In the genomic region with DNA sequence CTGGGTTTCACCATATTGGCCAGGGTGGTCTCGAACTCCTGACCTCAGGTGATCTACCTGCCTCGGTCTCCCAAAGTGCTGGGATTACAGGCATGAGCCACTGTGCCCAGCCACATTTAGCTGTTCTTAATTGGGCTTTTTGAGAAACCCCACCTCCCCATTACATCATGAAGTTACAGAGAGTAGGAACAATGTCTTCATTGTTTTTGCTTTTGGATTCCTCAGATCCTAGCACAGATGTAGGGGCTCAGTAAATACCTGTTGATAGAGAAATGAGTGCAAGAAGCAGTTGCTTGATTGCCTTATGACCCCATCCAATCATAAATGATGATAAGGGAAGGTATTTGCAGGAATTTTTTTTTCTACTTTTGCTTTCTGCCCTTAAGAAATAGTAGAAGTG, we compare ENCODE assay signal across 24 cellular contexts. TPM values are rescaled to one million over a fixed set of nuclear protein-coding genes. Genes with fewer than 3 reads are reported as not detected.
DNase-seq lines count a peak whose midpoint lies in the region; ATAC-seq and TF ChIP-seq lines count a peak whose summit lies in the region.
"Had no signal": no experiment of that assay in that cellular context is flagged by ENCODE, and none has a peak within 500 bp of the region (broad histone marks: within the 10 kb centered on the region; RNA-seq: fewer than 3 reads in every experiment).

No MANE protein-coding gene starts in this region.

- no peak overlapping the region for H3K9ac ChIP-seq in H9 (ENCODE audit: extremely low read depth, insufficient read length, low read length)
- no peak overlapping the region for H3K9ac ChIP-seq in neural progenitor cell
- H3K9ac ChIP-seq: BLaER1 treated with 17β-estradiol and CSF1 and Interleukin-3, amounts not matched to agents 10 nM and 100 nM had no signal

- no peak overlapping the region for H2BK120ac ChIP-seq in H9 (ENCODE audit: low read depth, low read length, poor library complexity, severe bottlenecking)

- no peak overlapping the region for H4K91ac ChIP-seq in H9 (ENCODE audit: insufficient read length, low read depth, low read length)

- H3K9me3 ChIP-seq in H9 (ENCODE audit: control insufficient read depth, low read depth, low read length) (no peaks in the 10 kb centered on the region), neural progenitor cell (ENCODE audit: low read depth) (no peaks in the 10 kb centered on the region), upper lobe of right lung (no peaks in the 10 kb centered on the region), vagina (no peaks in the 10 kb centered on the region)
- no peaks in the 10 kb centered on the region for H3K9me3 ChIP-seq in naive thymus-derived CD4-positive, alpha-beta T cell (ENCODE audit: control insufficient read depth in 2 of 3, low read length in 3 of 3)
- H3K9me3 ChIP-seq: A549; BLaER1 treated with 17β-estradiol and CSF1 and Interleukin-3, amounts not matched to agents 10 nM and 100 nM; SJSA1 had no signal

- no peaks in the 10 kb centered on the region for H3K27me3 ChIP-seq in H9 (ENCODE audit: insufficient read depth, low read length)
- no peaks in the 10 kb centered on the region for H3K27me3 ChIP-seq in neural progenitor cell
- H3K27me3 ChIP-seq in upper lobe of right lung = no peaks in the 10 kb centered on the region
- no peaks in the 10 kb centered on the region for H3K27me3 ChIP-seq in vagina
- no peaks in the 10 kb centered on the region for H3K27me3 ChIP-seq in naive thymus-derived CD4-positive, alpha-beta T cell (ENCODE audit: control insufficient read depth in 2 of 2, insufficient read depth in 2 of 2, low read length in 2 of 2)
- H3K27me3 ChIP-seq: BLaER1 treated with 17β-estradiol and CSF1 and Interleukin-3, amounts not matched to agents 10 nM and 100 nM had no signal

- intact Hi-C loops in upper lobe of right lung (cut with DNase I) (no loop called here), vagina (cut with DNase I) (no loop called here)
- intact Hi-C loops in naive thymus-derived CD4-positive, alpha-beta T cell (cut with micrococcal nuclease) = no loop called here

- ATAC-seq in WTC11 (no peak), upper lobe of right lung (no peak)
- no peak for ATAC-seq in naive thymus-derived CD4-positive, alpha-beta T cell
- ATAC-seq: A549 had no signal

- no peak overlapping the region for H3T11ph ChIP-seq in H9 (ENCODE audit: low read length)

- no peak overlapping the region for H3K14ac ChIP-seq in H9 (ENCODE audit: insufficient read depth, low read length)

- H3K4me2 ChIP-seq in H9 (ENCODE audit: insufficient read depth, insufficient read length, low read length) (no peak overlapping the region), neural progenitor cell (peak overlapping the region; percentile 83)
- H3K4me2 ChIP-seq: A549; BLaER1 treated with 17β-estradiol and CSF1 and Interleukin-3, amounts not matched to agents 10 nM and 100 nM had no signal

- H3K4me3 Mint-ChIP-seq in H9 (no peak overlapping the region), WTC11 (no peak overlapping the region), neural progenitor cell (no peak overlapping the region)
- no peak overlapping the region for H3K4me3 Mint-ChIP-seq in naive thymus-derived CD4-positive, alpha-beta T cell
- H3K4me3 Mint-ChIP-seq: CD4-positive, alpha-beta memory T cell had no signal

- no peak overlapping the region for H2BK5ac ChIP-seq in H9 (ENCODE audit: insufficient read length, low read length)

- H3K36me3 Mint-ChIP-seq in H9 (ENCODE audit: insufficient read depth in 1 of 3, low read depth in 3 of 3) (no peaks in the 10 kb centered on the region), WTC11 (no peaks in the 10 kb centered on the region), neural progenitor cell (peaks cover 2% of the 10 kb centered on the region)
- H3K36me3 Mint-ChIP-seq in naive thymus-derived CD4-positive, alpha-beta T cell = no peaks in the 10 kb centered on the region
- H3K36me3 Mint-ChIP-seq: CD4-positive, alpha-beta memory T cell had no signal

- H3F3A ChIP-seq in neural progenitor cell (ENCODE audit: low read depth) = peaks cover 71% of the 10 kb centered on the region

- H2BK20ac ChIP-seq in H9 (ENCODE audit: low read depth, low read length, poor library complexity, severe bottlenecking) = peak overlapping the region; percentile 11

- no peak for TF ChIP-seq CTCF in H9 (conservative IDR thresholded peaks at IDR 0.05)
- no peak for TF ChIP-seq CTCF in WTC11 (IDR thresholded peaks at IDR 0.05)
- TF ChIP-seq CTCF in neural progenitor cell (IDR thresholded peaks at IDR 0.05) = no peak
- no peak for TF ChIP-seq CTCF in upper lobe of right lung (IDR thresholded peaks at IDR 0.05)
- no peak for TF ChIP-seq CTCF in vagina (IDR thresholded peaks at IDR 0.05)

- H2BK15ac ChIP-seq in H9 (ENCODE audit: low read depth, low read length) = no peak overlapping the region

- H2AK5ac ChIP-seq in H9 (ENCODE audit: insufficient read length, low read length) = no peak overlapping the region

- H3K4me1 Mint-ChIP-seq in H9 (peaks cover 46 to 59% of the 10 kb centered on the region in 2 experiments), WTC11 (peaks cover 42% of the 10 kb centered on the region), neural progenitor cell (peaks cover 66% of the 10 kb centered on the region)
- no peaks in the 10 kb centered on the region for H3K4me1 Mint-ChIP-seq in naive thymus-derived CD4-positive, alpha-beta T cell
- H3K4me1 Mint-ChIP-seq: CD4-positive, alpha-beta memory T cell had no signal

- H3K79me1 ChIP-seq in H9 (ENCODE audit: insufficient read depth, low read depth, low read length, poor library complexity, severe bottlenecking) = no peaks in the 10 kb centered on the region

- H3K27ac Mint-ChIP-seq in H9 = no peak overlapping the region; a peak in 1 of 7 replicates
- no peak overlapping the region for H3K27ac Mint-ChIP-seq in WTC11
- H3K27ac Mint-ChIP-seq in neural progenitor cell = no peak overlapping the region
- H3K27ac Mint-ChIP-seq in naive thymus-derived CD4-positive, alpha-beta T cell = no peak overlapping the region
- H3K27ac Mint-ChIP-seq: CD4-positive, alpha-beta memory T cell had no signal

- no peak overlapping the region for H4K8ac ChIP-seq in H9 (replicated peaks; ENCODE audit: insufficient read length, low read depth, low read length)

- H2BK12ac ChIP-seq in H9 (ENCODE audit: insufficient read length, low read depth, low read length) = no peak overlapping the region

- no peaks in the 10 kb centered on the region for H4K20me1 ChIP-seq in H9 (ENCODE audit: control insufficient read depth, insufficient read depth, insufficient read length)
- H4K20me1 ChIP-seq in neural progenitor cell (ENCODE audit: low read depth) = peaks cover 98% of the 10 kb centered on the region
- H4K20me1 ChIP-seq: BLaER1 treated with 17β-estradiol and CSF1 and Interleukin-3, amounts not matched to agents 10 nM and 100 nM had no signal

- CTCF ChIA-PET in WTC11 (lab: Charles Lee) = interaction anchor here (0.6 kb wide), 1 partner anchor 370 kb away, joined by 3 read pairs; no protein-coding TSS in a partner anchor
- CTCF ChIA-PET in naive thymus-derived CD4-positive, alpha-beta T cell (lab: Charles Lee) = no interaction called here

- TF ChIP-seq POLR2A in vagina (IDR thresholded peaks at IDR 0.05) = no peak

- H2AFZ ChIP-seq in H9 (ENCODE audit: low read length) (no peak overlapping the region), neural progenitor cell (replicated peaks) (no peak overlapping the region)

- H3K23me2 ChIP-seq in H9 (ENCODE audit: insufficient read length, low read depth, low read length, poor library complexity, severe bottlenecking) = no peaks in the 10 kb centered on the region

- no peak for DNase-seq in H9
- no peak for DNase-seq in WTC11 (ENCODE audit: low spot score)
- no peak for DNase-seq in neural progenitor cell (ENCODE audit: low spot score)
- DNase-seq in upper lobe of right lung = no peak
- no peak for DNase-seq in NCI-H1417 (lab: John Stamatoyannopoulos, UW)
- DNase-seq in vagina (ENCODE audit: extremely low spot score in 2 of 2) = no peak
- no peak for DNase-seq in naive thymus-derived CD4-positive, alpha-beta T cell
- DNase-seq: AML-193; CD4-positive, alpha-beta memory T cell; DMS79 treated with DMSO at 0.1 percent for 48 hours; GF-D8; GOT3; HCEC 1CT; NCI-H1048; NCI-H1417 treated with DMSO at 0.1 percent for 48 hours; NCI-H1694 treated with DMSO at 0.1 percent for 48 hours; NCI-H2081; NCI-H2227 treated with DMSO at 0.1 percent for 48 hours; NCI-H526 treated with DMSO at 0.1 percent for 48 hours; Right ventricle myocardium superior; RPMI8226 had no signal

- H3K4me3 ChIP-seq in neural progenitor cell (no peak overlapping the region), upper lobe of right lung (no peak overlapping the region), vagina (no peak overlapping the region)
- no peak overlapping the region for H3K4me3 ChIP-seq in naive thymus-derived CD4-positive, alpha-beta T cell (ENCODE audit: low read length)
- H3K4me3 ChIP-seq: A549; BLaER1 treated with 17β-estradiol and CSF1 and Interleukin-3, amounts not matched to agents 10 nM and 100 nM; SJSA1 had no signal

- H4K5ac ChIP-seq in H9 (ENCODE audit: insufficient read length, low read depth, low read length) = no peak overlapping the region

- no peaks in the 10 kb centered on the region; the same call in 1 of the 2 replicates for H3K4me1 ChIP-seq in H9 (ENCODE audit: insufficient read depth, low read length)
- peaks cover 79% of the 10 kb centered on the region for H3K4me1 ChIP-seq in neural progenitor cell
- no peaks in the 10 kb centered on the region for H3K4me1 ChIP-seq in upper lobe of right lung
- H3K4me1 ChIP-seq in vagina = peaks cover 4% of the 10 kb centered on the region
- no peaks in the 10 kb centered on the region for H3K4me1 ChIP-seq in naive thymus-derived CD4-positive, alpha-beta T cell (ENCODE audit: control insufficient read depth in 2 of 2, insufficient read depth in 2 of 2, low read length in 2 of 2)
- H3K4me1 ChIP-seq: SJSA1 had no signal

- H3K56ac ChIP-seq in H9 (ENCODE audit: insufficient read length, low read depth, low read length) = no peak overlapping the region

- H3K27ac ChIP-seq in H9 (ENCODE audit: insufficient read length, low read depth, low read length) = no peak overlapping the region
- peak overlapping the region; percentile 7 for H3K27ac ChIP-seq in neural progenitor cell
- no peak overlapping the region for H3K27ac ChIP-seq in upper lobe of right lung
- no peak overlapping the region for H3K27ac ChIP-seq in vagina
- H3K27ac ChIP-seq in naive thymus-derived CD4-positive, alpha-beta T cell (ENCODE audit: low read depth, low read length) = no peak overlapping the region
- H3K27ac ChIP-seq: A549; BLaER1 treated with 17β-estradiol and CSF1 and Interleukin-3, amounts not matched to agents 10 nM and 100 nM; SJSA1 had no signal

- H3K27me3 Mint-ChIP-seq in H9 (ENCODE audit: low read depth) (peaks cover 1% of the 10 kb centered on the region; the same call in 1 of the 2 replicates), WTC11 (ENCODE audit: low read depth) (peaks cover 4% of the 10 kb centered on the region), neural progenitor cell (ENCODE audit: insufficient read depth, low read depth) (no peaks in the 10 kb centered on the region)
- H3K27me3 Mint-ChIP-seq in naive thymus-derived CD4-positive, alpha-beta T cell = peaks cover 5 to 13% (median 12%) of the 10 kb centered on the region in 5 donors

- no peaks in the 10 kb centered on the region for H3K79me2 ChIP-seq in H9 (ENCODE audit: insufficient read depth, low read length)
- peaks cover 100% of the 10 kb centered on the region for H3K79me2 ChIP-seq in neural progenitor cell (ENCODE audit: low read depth)

- H3K18ac ChIP-seq in H9 (ENCODE audit: insufficient read length, low read depth, low read length) = no peak overlapping the region

- H3K9me3 Mint-ChIP-seq in H9 (no peaks in the 10 kb centered on the region), WTC11 (no peaks in the 10 kb centered on the region), neural progenitor cell (no peaks in the 10 kb centered on the region)
- no peaks in the 10 kb centered on the region for H3K9me3 Mint-ChIP-seq in naive thymus-derived CD4-positive, alpha-beta T cell
- H3K9me3 Mint-ChIP-seq: CD4-positive, alpha-beta memory T cell had no signal

- POLR2A ChIA-PET in WTC11 (lab: Charles Lee) = no interaction called here
- POLR2A ChIA-PET in naive thymus-derived CD4-positive, alpha-beta T cell (lab: Charles Lee) = no interaction called here

- no peak overlapping the region for H3K4ac ChIP-seq in H9 (ENCODE audit: low read depth, low read length)

- H3K36me3 ChIP-seq in neural progenitor cell (no peaks in the 10 kb centered on the region), upper lobe of right lung (no peaks in the 10 kb centered on the region), vagina (no peaks in the 10 kb centered on the region)
- H3K36me3 ChIP-seq in naive thymus-derived CD4-positive, alpha-beta T cell (ENCODE audit: control insufficient read depth in 2 of 3, insufficient read depth in 3 of 3, low read length in 3 of 3) = no peaks in the 10 kb centered on the region
- H3K36me3 ChIP-seq: BLaER1 treated with 17β-estradiol and CSF1 and Interleukin-3, amounts not matched to agents 10 nM and 100 nM; SJSA1 had no signal

- WGBS in H9 (ENCODE audit: extremely low coverage, insufficient read length, low lambda C conversion rate) = no CpG with 5 or more reads among the region's 2 CpGs

- no peak overlapping the region for H3K23ac ChIP-seq in H9 (ENCODE audit: insufficient read length, low read depth, low read length)

RNA-seq across cellular contexts. Expression of a gene that starts 25.3 kb away (rescaled TPM):
- total RNA-seq in H9 (2021) (2.1 and 2.7 TPM in 2 replicates), WTC11 (2021) (0.02 to 0.26 TPM (median 0.11 TPM) in 3 replicates), neural progenitor cell (ENCODE audit: low replicate concordance) (251 and 278 TPM in 2 replicates), upper lobe of right lung (1.2 TPM), vagina (0.98 TPM)
- total RNA-seq in naive thymus-derived CD4-positive, alpha-beta T cell = not detected
- under 1 TPM; 0.09 to 0.11 TPM for polyA plus RNA-seq in naive thymus-derived CD4-positive, alpha-beta T cell
- total RNA-seq: CD4-positive, alpha-beta memory T cell had no signal

Comparison
In these comparisons a context has a peak if more than half of its experiments do, and no peak if none do; other contexts are left out.
1. RNA of a gene that starts 25.3 kb away (total RNA-seq): 251 to 278 TPM in neural progenitor cell; 2.1 to 2.7 TPM in H9, 1.2 TPM in upper lobe of right lung (single experiment), 0.98 TPM in vagina (single experiment), 0.02 to 0.26 TPM in WTC11 and not detected in naive thymus-derived CD4-positive, alpha-beta T cell; every median in the first group is over 10 times any median in the second.